In the genomic region with DNA sequence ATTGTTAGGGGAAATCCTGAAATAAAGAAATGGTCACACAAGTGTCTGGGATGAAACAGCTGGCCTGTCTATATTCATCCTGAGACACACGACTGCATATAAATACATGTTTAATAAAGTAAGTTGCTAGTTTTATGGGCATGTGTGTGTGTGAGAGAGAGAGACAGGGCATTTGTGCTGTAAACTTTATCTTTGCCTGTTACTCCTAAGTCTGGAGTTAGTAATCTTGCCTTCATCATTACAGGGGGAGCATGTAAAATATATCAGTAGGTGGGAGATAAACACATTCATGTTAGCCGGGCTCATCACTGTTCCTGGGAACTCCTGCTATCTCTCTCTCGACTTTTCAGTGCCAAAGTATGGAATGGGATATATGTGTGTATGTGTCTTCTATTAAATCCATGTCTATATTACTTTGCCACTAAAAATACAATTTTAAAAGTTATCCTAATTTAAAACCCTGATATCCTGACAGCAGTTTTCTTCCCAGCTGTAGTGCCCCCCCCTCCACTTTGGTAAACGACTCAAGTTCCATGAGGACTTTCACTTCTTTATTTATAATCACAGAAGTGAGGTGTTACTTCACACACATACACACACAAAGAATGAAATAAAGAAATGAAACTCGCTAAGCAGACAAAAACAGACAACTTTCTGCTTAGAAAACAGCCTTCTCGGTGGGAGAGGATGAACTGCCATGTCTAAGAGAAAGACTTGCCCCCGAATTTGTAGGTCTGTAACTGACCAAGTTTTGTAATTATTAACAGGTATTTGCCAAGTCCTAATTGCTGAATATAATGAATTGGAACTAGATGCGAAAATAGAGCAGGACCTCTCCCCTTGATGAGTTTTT, we compare ENCODE assay signal across 8 cellular contexts. TPM values are rescaled to one million over a fixed set of nuclear protein-coding genes. Genes with fewer than 3 reads are reported as not detected.
DNase-seq lines count a peak whose midpoint lies in the region; ATAC-seq lines count a peak whose summit lies in the region.

No MANE protein-coding gene starts in this region.

- H3K4me3 Mint-ChIP-seq in naive thymus-derived CD4-positive, alpha-beta T cell = no peak overlapping the region

- peaks cover 0 to 1% (median 0%) of the 10 kb centered on the region in 5 donors for H3K36me3 Mint-ChIP-seq in naive thymus-derived CD4-positive, alpha-beta T cell

- CTCF ChIA-PET in naive thymus-derived CD4-positive, alpha-beta T cell (lab: Charles Lee) = no interaction called here

- H3K9me3 Mint-ChIP-seq in naive thymus-derived CD4-positive, alpha-beta T cell = peaks cover 0 to 5% (median 0%) of the 10 kb centered on the region in 11 donors

- peaks cover 18 to 38% (median 30%) of the 10 kb centered on the region in 7 donors for H3K4me1 Mint-ChIP-seq in naive thymus-derived CD4-positive, alpha-beta T cell

- ATAC-seq in GM19043 (IDR thresholded peaks at IDR 0.05; ENCODE audit: low read depth, unreplicated experiment) (peak; percentile 76), HG03066 (IDR thresholded peaks at IDR 0.05; ENCODE audit: low read depth, unreplicated experiment) (peak; percentile 50), HG03439 (IDR thresholded peaks at IDR 0.05; ENCODE audit: unreplicated experiment) (no peak)
- ATAC-seq in naive thymus-derived CD4-positive, alpha-beta T cell = no peak

- DNase-seq in naive thymus-derived CD4-positive, alpha-beta T cell = no peak
- DNase-seq in HCEC 1CT (no peak), SKM-1 (lab: John Stamatoyannopoulos, UW; ENCODE audit: unreplicated experiment) (no peak)
- no peak for DNase-seq in activated CD4-positive, CD25-positive, alpha-beta regulatory T cell treated with anti-CD3 and anti-CD28 coated beads, Interleukin-2, amount 50 U/mL, for 72 hours

- H3K4me3 ChIP-seq in naive thymus-derived CD4-positive, alpha-beta T cell (ENCODE audit: low read length) = peak overlapping the region; percentile 49

- peak overlapping the region; percentile 99 for H3K27ac ChIP-seq in angular gyrus (ENCODE audit: low read depth, low read length)
- H3K27ac ChIP-seq in naive thymus-derived CD4-positive, alpha-beta T cell (ENCODE audit: low read depth, low read length) = no peak overlapping the region

- H3K27me3 Mint-ChIP-seq in naive thymus-derived CD4-positive, alpha-beta T cell = peaks cover 38 to 60% (median 50%) of the 10 kb centered on the region in 5 donors

- H3K27ac Mint-ChIP-seq in naive thymus-derived CD4-positive, alpha-beta T cell = no peak overlapping the region

- intact Hi-C loops in naive thymus-derived CD4-positive, alpha-beta T cell (cut with micrococcal nuclease) = loop anchor here (5.0 to 10.0 kb wide), 3 partner anchors 187 to 1484 kb away; a partner anchor contains a TSS

- no peaks in the 10 kb centered on the region for H3K9me3 ChIP-seq in naive thymus-derived CD4-positive, alpha-beta T cell (ENCODE audit: control insufficient read depth in 2 of 3, low read length in 3 of 3)

- H3K36me3 ChIP-seq in naive thymus-derived CD4-positive, alpha-beta T cell (ENCODE audit: control insufficient read depth in 2 of 3, insufficient read depth in 3 of 3, low read length in 3 of 3) = no peaks in the 10 kb centered on the region

- POLR2A ChIA-PET in naive thymus-derived CD4-positive, alpha-beta T cell (lab: Charles Lee) = no interaction called here

- H3K27me3 ChIP-seq in naive thymus-derived CD4-positive, alpha-beta T cell (ENCODE audit: control insufficient read depth in 2 of 2, insufficient read depth in 2 of 2, low read length in 2 of 2) = peaks cover 0 to 46% of the 10 kb centered on the region in 2 donors

- H3K4me1 ChIP-seq in naive thymus-derived CD4-positive, alpha-beta T cell (ENCODE audit: control insufficient read depth in 2 of 2, insufficient read depth in 2 of 2, low read length in 2 of 2) = peaks cover 19 to 36% of the 10 kb centered on the region in 2 donors

RNA-seq across cellular contexts. Expression of a gene that starts 0.9 kb away (rescaled TPM):
- total RNA-seq in naive thymus-derived CD4-positive, alpha-beta T cell = 100 to 1,000 TPM in 1 of 5 experiments, 10 to 100 TPM in 1, 1 to 10 TPM in 3; 4.2 to 534 (median 6.6) TPM
- under 1 TPM; 0.26 to 0.39 TPM for polyA plus RNA-seq in naive thymus-derived CD4-positive, alpha-beta T cell

Comparison
In these comparisons a context has a peak if more than half of its experiments do, and no peak if none do; other contexts are left out.
1. ATAC-seq: peak in GM19043 (single experiment) and HG03066 (single experiment); none in naive thymus-derived CD4-positive, alpha-beta T cell (single experiment) and HG03439 (single experiment).